9 cellular contexts compared by ENCODE assay signal in genomic region chr12:88977115-88977514, GRCh38.
"Had no signal": no experiment of that assay in that cellular context is flagged by ENCODE, and none has a peak within 500 bp of the region (broad histone marks: within the 10 kb centered on the region; RNA-seq: fewer than 3 reads in every experiment).

No MANE protein-coding gene starts in this region.

- H3K9me3 Mint-ChIP-seq: GM23338, H9, HFFc6 had no signal

- H3K9me3 ChIP-seq: HAP-1 had no signal

- H3K4me2 ChIP-seq: GM23338 had no signal

- H3K4me3 ChIP-seq: GM23248, GM23338, HAP-1 had no signal

- DNase-seq: GM23248, GOT3, H7, H9, HCEC 1CT, HFFc6 had no signal

- H3K36me3 ChIP-seq: HAP-1 had no signal

- H3K9ac ChIP-seq: GM23248 had no signal

- H2AFZ ChIP-seq: GM23248, GM23338 had no signal

- ATAC-seq: GM23338, HCT116 had no signal

- H3K4me3 Mint-ChIP-seq: GM23338, H9, HFFc6 had no signal

- H3K27ac Mint-ChIP-seq: GM23338, H9, HFFc6 had no signal

- H3K27ac ChIP-seq: GM23248 had no signal

- H3K4me1 Mint-ChIP-seq: GM23338, H9 had no signal

- H3K4me1 ChIP-seq: HAP-1 had no signal
